ENCODE assay signal across 20 cellular contexts in the genomic region with DNA sequence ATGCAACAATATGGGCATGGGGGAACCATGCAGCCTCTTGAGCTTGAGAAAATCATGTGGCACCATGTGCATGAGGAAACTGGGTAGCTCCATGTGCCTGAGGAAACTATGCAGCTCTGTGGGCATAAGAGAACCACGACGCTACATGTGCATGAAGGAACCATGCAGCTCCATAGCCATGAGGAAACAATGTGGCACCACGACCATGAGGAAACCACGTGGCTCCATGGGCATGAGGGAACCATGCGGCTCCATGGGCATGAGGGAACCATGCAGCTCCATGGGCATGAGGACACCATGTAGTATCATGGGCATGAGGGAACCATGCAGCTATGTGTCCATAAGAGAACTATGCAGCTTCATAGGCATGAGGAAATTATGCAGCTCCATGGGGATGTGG.
DNase-seq lines count a peak whose midpoint lies in the region; ATAC-seq, FAIRE-seq and TF ChIP-seq lines count a peak whose summit lies in the region.
"Had no signal": no experiment of that assay in that cellular context is flagged by ENCODE, and none has a peak within 500 bp of the region (broad histone marks: within the 10 kb centered on the region; RNA-seq: fewer than 3 reads in every experiment).

No MANE protein-coding gene starts in this region.

- ATAC-seq in HepG2 (no peak), right lobe of liver (no peak), HG02973 (IDR thresholded peaks at IDR 0.05; ENCODE audit: unreplicated experiment) (no peak), GM19463 (IDR thresholded peaks at IDR 0.05; ENCODE audit: unreplicated experiment) (no peak)
- ATAC-seq: A549; CD8-positive, alpha-beta T cell had no signal

- H3K79me1 ChIP-seq in neuronal stem cell (ENCODE audit: low read depth, low read length): no peaks in the 10 kb centered on the region

- WGBS in HepG2 (ENCODE audit: low lambda C conversion rate): 30% methylated on average over 5 of the region's 5 CpGs
- 67% methylated on average over 5 of the region's 5 CpGs for WGBS in right lobe of liver (ENCODE audit: insufficient coverage, low coverage, low lambda C conversion rate, missing lambda C conversion rate)
- no CpG with 5 or more reads among the region's 5 CpGs for WGBS in neuronal stem cell (ENCODE audit: extremely low coverage in 2 of 2, insufficient read length in 2 of 2, insufficient replicate concordance in 1 of 2), 2 donors

- H3K4me2 ChIP-seq in HepG2 (ENCODE audit: low read depth, low read length): no peak overlapping the region
- H3K4me2 ChIP-seq in neuronal stem cell (ENCODE audit: insufficient read depth, low read length, poor library complexity, severe bottlenecking): no peak overlapping the region
- H3K4me2 ChIP-seq: A549; BLaER1 treated with 17β-estradiol and CSF1 and Interleukin-3, amounts not matched to agents 10 nM and 100 nM had no signal

- BruUV-seq in HepG2 (replicated peaks; lab: Mats Ljungman, UMichigan): no TSS peak

- DNase-seq in HepG2 (ENCODE audit: low spot score): no peak
- DNase-seq in right lobe of liver: no peak
- DNase-seq in neuronal stem cell (ENCODE audit: low spot score): no peak
- DNase-seq: AML-193; Caco-2; Calu3; CD4-positive, alpha-beta T cell; CD8-positive, alpha-beta T cell; DMS79 treated with DMSO at 0.1 percent for 48 hours; GF-D8 had no signal

- H2BK5ac ChIP-seq in neuronal stem cell (ENCODE audit: low read length): no peak overlapping the region

- TF ChIP-seq RAD21 in HepG2 (CRISPR knock-in tag; IDR thresholded peaks at IDR 0.05): no peak

- no peak for FAIRE-seq in HepG2 (lab: Jason Lieb, UNC)
- FAIRE-seq: A549, D721Med, G401.6, GM12891, GM19239 had no signal

- no peak overlapping the region for H2AK5ac ChIP-seq in neuronal stem cell (ENCODE audit: low read depth, low read length)

- H3K27ac ChIP-seq in HepG2 (ENCODE audit: extremely low read length, insufficient read depth, low read length) (no peak overlapping the region), right lobe of liver (no peak overlapping the region), neuronal stem cell (replicated peaks; ENCODE audit: low read length) (no peak overlapping the region)
- H3K27ac ChIP-seq: 22Rv1; A549; BLaER1 treated with 17β-estradiol and CSF1 and Interleukin-3, amounts not matched to agents 10 nM and 100 nM; C4-2B had no signal

- H3K18ac ChIP-seq in neuronal stem cell (ENCODE audit: low read length): no peak overlapping the region

- H3K4ac ChIP-seq in neuronal stem cell (ENCODE audit: low read length): no peak overlapping the region

- H3K79me2 ChIP-seq in HepG2 (ENCODE audit: insufficient read depth, low read length): no peaks in the 10 kb centered on the region

- H3K36me3 ChIP-seq in HepG2 (replicated peaks in 1 of 2; ENCODE audit: control insufficient read depth in 1 of 2, insufficient read depth in 2 of 2, low read length in 2 of 2) (no peaks in the 10 kb centered on the region), right lobe of liver (no peaks in the 10 kb centered on the region), neuronal stem cell (replicated peaks in 1 of 2; ENCODE audit: control insufficient read depth in 2 of 2, insufficient read depth in 2 of 2, low read length in 2 of 2) (no peaks in the 10 kb centered on the region)
- H3K36me3 ChIP-seq: BLaER1 treated with 17β-estradiol and CSF1 and Interleukin-3, amounts not matched to agents 10 nM and 100 nM had no signal

- no peak overlapping the region for H2BK15ac ChIP-seq in neuronal stem cell (ENCODE audit: low read length)

- POLR2A ChIA-PET in HepG2 (lab: Yijun Ruan, JAX): no interaction called here

- H3K4me3 ChIP-seq in HepG2 (replicated peaks in 1 of 3; ENCODE audit: insufficient read depth in 1 of 3, low read depth in 2 of 3, low read length in 3 of 3) (no peak overlapping the region), right lobe of liver (no peak overlapping the region), neuronal stem cell (ENCODE audit: low read length in 2 of 2) (peak overlapping the region in 1 of 2 donors; percentile 12)
- H3K4me3 ChIP-seq: A549; BLaER1 treated with 17β-estradiol and CSF1 and Interleukin-3, amounts not matched to agents 10 nM and 100 nM had no signal

- H2BK120ac ChIP-seq in neuronal stem cell (ENCODE audit: low read depth, low read length): no peak overlapping the region

- TF ChIP-seq CTCF in HepG2 (CRISPR knock-in tag; IDR thresholded peaks at IDR 0.05) (no peak), right lobe of liver (IDR thresholded peaks at IDR 0.05) (no peak)

- H3K27me3 ChIP-seq in HepG2 (ENCODE audit: control insufficient read depth in 1 of 2, insufficient read depth in 2 of 2, low read length in 2 of 2) (no peaks in the 10 kb centered on the region), right lobe of liver (no peaks in the 10 kb centered on the region), neuronal stem cell (ENCODE audit: control insufficient read depth in 3 of 3, insufficient read depth in 3 of 3, low read depth in 1 of 3, low read length in 3 of 3) (no peaks in the 10 kb centered on the region)
- H3K27me3 ChIP-seq: BLaER1 treated with 17β-estradiol and CSF1 and Interleukin-3, amounts not matched to agents 10 nM and 100 nM had no signal

- peak overlapping the region; percentile 27 for H3K14ac ChIP-seq in neuronal stem cell (ENCODE audit: low read length)

- CTCF ChIA-PET in HepG2 (lab: Yijun Ruan, JAX; ENCODE audit: low intra/inter-chr PET ratio, low total read pairs): no interaction called here

- H3K9ac ChIP-seq in HepG2 (ENCODE audit: insufficient read depth, low read depth, low read length) (no peak overlapping the region), neuronal stem cell (ENCODE audit: low read depth, low read length, poor library complexity) (no peak overlapping the region)
- H3K9ac ChIP-seq: BLaER1 treated with 17β-estradiol and CSF1 and Interleukin-3, amounts not matched to agents 10 nM and 100 nM had no signal

- intact Hi-C loops in HepG2 (cut with micrococcal nuclease; ENCODE audit: unreplicated experiment) (no loop called here), right lobe of liver (cut with DNase I) (no loop called here)

- H3K4me1 ChIP-seq in HepG2 (ENCODE audit: insufficient read depth, low read length) (no peaks in the 10 kb centered on the region), right lobe of liver (no peaks in the 10 kb centered on the region), neuronal stem cell (ENCODE audit: control insufficient read depth in 2 of 2, insufficient read depth in 1 of 2, low read depth in 1 of 2, low read length in 2 of 2) (no peaks in the 10 kb centered on the region)
- H3K4me1 ChIP-seq: A549; BLaER1 treated with 17β-estradiol and CSF1 and Interleukin-3, amounts not matched to agents 10 nM and 100 nM; Caco-2 had no signal

- H4K20me1 ChIP-seq in HepG2 (ENCODE audit: insufficient read depth, low read length): no peaks in the 10 kb centered on the region
- H4K20me1 ChIP-seq: BLaER1 treated with 17β-estradiol and CSF1 and Interleukin-3, amounts not matched to agents 10 nM and 100 nM had no signal

- H3K23ac ChIP-seq in neuronal stem cell (ENCODE audit: low read depth, low read length, poor library complexity): no peak overlapping the region

- no peaks in the 10 kb centered on the region for H3K9me3 ChIP-seq in HepG2 (ENCODE audit: low read length)
- no peaks in the 10 kb centered on the region for H3K9me3 ChIP-seq in right lobe of liver
- H3K9me3 ChIP-seq in neuronal stem cell (replicated peaks in 1 of 2; ENCODE audit: control insufficient read depth in 2 of 2, insufficient read depth in 1 of 2, low read depth in 1 of 2, low read length in 2 of 2): peaks cover 0 to 3% of the 10 kb centered on the region in 2 donors
- H3K9me3 ChIP-seq: A549, Caco-2 had no signal

- H2AFZ ChIP-seq in HepG2 (ENCODE audit: low read length) (no peak overlapping the region), neuronal stem cell (ENCODE audit: low read length) (no peak overlapping the region)

- TF ChIP-seq POLR2A in HepG2 (IDR thresholded peaks at IDR 0.05; ENCODE audit: insufficient read depth in 1 of 2, low read depth in 2 of 2, low read length in 2 of 2) (no peak), right lobe of liver (IDR thresholded peaks at IDR 0.05) (no peak)

- no peak overlapping the region for H4K91ac ChIP-seq in neuronal stem cell (ENCODE audit: low read depth, low read length, poor library complexity)

- H4K8ac ChIP-seq in neuronal stem cell (ENCODE audit: low read depth, low read length): no peak overlapping the region

- TF ChIP-seq EP300 in HepG2 (IDR thresholded peaks at IDR 0.05; ENCODE audit: low read depth in 2 of 2, low read length in 2 of 2) (no peak), HepG2 (CRISPR knock-in tag; IDR thresholded peaks at IDR 0.05; ENCODE audit: borderline replicate concordance) (no peak)

- in situ Hi-C loops in HepG2 (cut with HindIII; ENCODE audit: extremely low pct_ligation_motif_present, low pct_unique_long_range_greater_than_20kb): loop anchor here (25.0 kb wide), 2 partner anchors 519 to 819 kb away; partner anchors contain the start of gene RNF20

- no peak overlapping the region for H2BK12ac ChIP-seq in neuronal stem cell (ENCODE audit: low read length)

TF ChIP-seq in HepG2, 621 proteins besides CTCF, POLR2A, EP300 and RAD21:
- TF ChIP-seq NCOA1 (CRISPR knock-in tag; IDR thresholded peaks at IDR 0.05): no peak
- TF ChIP-seq ARNT2 (CRISPR knock-in tag; IDR thresholded peaks at IDR 0.05; ENCODE audit: low read depth): no peak
- TF ChIP-seq MNT (IDR thresholded peaks at IDR 0.05): peak; percentile 95
- no peak for TF ChIP-seq TGIF2 (CRISPR knock-in tag; IDR thresholded peaks at IDR 0.05)
- no peak for TF ChIP-seq ZBTB20 (CRISPR knock-in tag; IDR thresholded peaks at IDR 0.05; ENCODE audit: borderline replicate concordance, low read depth)
- TF ChIP-seq IKZF1 (IDR thresholded peaks at IDR 0.05): no peak
TF ChIP-seq in HepG2: peak in this region for 1.
